13 cellular contexts compared by ENCODE assay signal in the genomic region with DNA sequence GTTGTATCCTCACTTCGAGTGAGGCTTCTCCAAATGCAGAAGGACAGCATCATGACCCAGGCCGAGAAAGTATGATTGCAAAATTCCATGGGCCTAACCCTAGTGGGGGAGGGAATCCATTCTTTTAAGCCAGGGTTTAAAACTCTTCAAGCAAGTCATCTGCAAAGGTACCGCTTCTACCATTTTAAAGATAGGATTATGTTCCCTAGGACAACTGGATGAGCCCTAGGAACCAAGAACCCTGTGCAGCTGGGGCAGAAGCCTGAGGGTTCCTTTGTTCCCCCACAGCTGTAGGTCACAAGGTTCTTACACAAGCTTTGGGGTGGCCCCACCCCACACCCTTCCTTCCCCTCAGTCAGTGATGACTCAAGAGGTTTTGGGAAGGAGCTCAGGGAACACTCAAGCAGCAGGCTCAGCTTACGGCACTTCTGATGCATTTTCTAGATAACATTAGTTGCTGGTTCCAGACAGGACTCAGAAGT. TPM values are rescaled to one million over a fixed set of nuclear protein-coding genes. Genes with fewer than 3 reads are reported as not detected.
A peak's percentile ranks its signal among the peaks of the same experiment; 100 is the strongest.
DNase-seq lines count a peak whose midpoint lies in the region; ATAC-seq and TF ChIP-seq lines count a peak whose summit lies in the region.
"Had no signal": no experiment of that assay in that cellular context is flagged by ENCODE, and none has a peak within 500 bp of the region (broad histone marks: within the 10 kb centered on the region; RNA-seq: fewer than 3 reads in every experiment).

No MANE protein-coding gene starts in this region.

- TF ChIP-seq CTCF in AG04450 (IDR thresholded peaks at IDR 0.05; ENCODE audit: low read depth, low read length): no peak

- H3K23ac ChIP-seq in mesenchymal stem cell (ENCODE audit: low read length in 2 of 2): no peak overlapping the region

- H3K27ac ChIP-seq in AG04450 (ENCODE audit: low read depth, low read length): peak overlapping the region; percentile 73
- no peak overlapping the region for H3K27ac ChIP-seq in mesenchymal stem cell (ENCODE audit: low read length, poor library complexity, severe bottlenecking)
- H3K27ac ChIP-seq: VCaP had no signal

- no peak overlapping the region for H2BK120ac ChIP-seq in mesenchymal stem cell (ENCODE audit: low read depth, low read length)

- DNase-seq in AG04450 (ENCODE audit: low read depth, low spot score): peak; percentile 61
- peak; percentile 43 for DNase-seq in MG63
- peak; percentile 70 for DNase-seq in mesenchymal stem cell
- DNase-seq in SHP77 (lab: John Stamatoyannopoulos, UW): no peak
- no peak for DNase-seq in DMS 273 treated with DMSO at 0.1 percent for 48 hours (lab: John Stamatoyannopoulos, UW)
- no peak for DNase-seq in HAP-1 (ENCODE audit: low spot score in 2 of 2)
- DNase-seq: CD4-positive, alpha-beta memory T cell; naive B cell; NCI-H1694 treated with DMSO at 0.1 percent for 48 hours had no signal

- no peak overlapping the region for H2BK15ac ChIP-seq in mesenchymal stem cell (ENCODE audit: low read depth, poor library complexity, severe bottlenecking)

- H3K4me3 Mint-ChIP-seq in dendritic cell treated with granulocyte-macrophage colony-stimulating factor and Interleukin-4, amounts not matched to agents 40 ng/mL and 50 ng/mL, for 4 days: peak overlapping the region; percentile 93
- H3K4me3 Mint-ChIP-seq: brain; CD4-positive, alpha-beta memory T cell had no signal

- peak overlapping the region in 1 of 2 experiments; percentile 8 for H2BK12ac ChIP-seq in mesenchymal stem cell (ENCODE audit: low read length in 2 of 2)

- H3K4me1 ChIP-seq in mesenchymal stem cell (ENCODE audit: control insufficient read depth, insufficient read depth, low read depth, low read length) (no peaks in the 10 kb centered on the region), HAP-1 (no peaks in the 10 kb centered on the region)

- H3K27me3 ChIP-seq in AG04450 (ENCODE audit: control insufficient read depth, insufficient read depth, low read length) (no peaks in the 10 kb centered on the region), MG63 (no peaks in the 10 kb centered on the region), mesenchymal stem cell (ENCODE audit: control insufficient read depth in 1 of 2, insufficient read depth in 1 of 2, low read length in 2 of 2) (no peaks in the 10 kb centered on the region), HAP-1 (ENCODE audit: low read depth) (no peaks in the 10 kb centered on the region)

- H3K36me3 ChIP-seq in MG63: no peaks in the 10 kb centered on the region
- H3K36me3 ChIP-seq in mesenchymal stem cell (ENCODE audit: control insufficient read depth in 1 of 2, insufficient read depth in 2 of 2, low read depth in 1 of 2, low read length in 2 of 2): no peaks in the 10 kb centered on the region
- H3K36me3 ChIP-seq in HAP-1 (replicated peaks): no peaks in the 10 kb centered on the region

- peak overlapping the region in 1 of 2 experiments; percentile 51 for H3K18ac ChIP-seq in mesenchymal stem cell (ENCODE audit: low read depth in 1 of 2, low read length in 2 of 2)

- WGBS in mesenchymal stem cell: 79% methylated on average over 4 of the region's 4 CpGs

- peaks cover 21% of the 10 kb centered on the region for H3K36me3 Mint-ChIP-seq in dendritic cell treated with granulocyte-macrophage colony-stimulating factor and Interleukin-4, amounts not matched to agents 40 ng/mL and 50 ng/mL, for 4 days (ENCODE audit: low read depth)
- H3K36me3 Mint-ChIP-seq: brain; CD4-positive, alpha-beta memory T cell; naive B cell had no signal

- peaks cover 65% of the 10 kb centered on the region for H3K4me1 Mint-ChIP-seq in dendritic cell treated with granulocyte-macrophage colony-stimulating factor and Interleukin-4, amounts not matched to agents 40 ng/mL and 50 ng/mL, for 4 days (ENCODE audit: low read depth)
- H3K4me1 Mint-ChIP-seq: brain had no signal

- POLR2A ChIA-PET in AG04450 (lab: Yijun Ruan, JAX): no interaction called here

- CTCF ChIA-PET in AG04450 (lab: Charles Lee): no interaction called here

- in situ Hi-C loops in HAP-1 (cut with MboI; ENCODE audit: low sequenced_read_pairs): no loop called here

- no peak overlapping the region for H2AK5ac ChIP-seq in mesenchymal stem cell (ENCODE audit: low read length, severe bottlenecking)

- no peaks in the 10 kb centered on the region for H3K79me1 ChIP-seq in mesenchymal stem cell (replicated peaks; ENCODE audit: low read length, poor library complexity, severe bottlenecking)

- no peaks in the 10 kb centered on the region for H3K27me3 Mint-ChIP-seq in dendritic cell treated with granulocyte-macrophage colony-stimulating factor and Interleukin-4, amounts not matched to agents 40 ng/mL and 50 ng/mL, for 4 days
- H3K27me3 Mint-ChIP-seq: brain; CD4-positive, alpha-beta memory T cell; naive B cell had no signal

- no peak for ATAC-seq in HG03159 (IDR thresholded peaks at IDR 0.05; ENCODE audit: unreplicated experiment)

- H3K9ac ChIP-seq in mesenchymal stem cell (ENCODE audit: low read length): peak overlapping the region; percentile 69

- no peak overlapping the region for H2BK5ac ChIP-seq in mesenchymal stem cell (ENCODE audit: low read depth, low read length, poor library complexity, severe bottlenecking)

- intact Hi-C loops in dendritic cell treated with granulocyte-macrophage colony-stimulating factor and Interleukin-4, amounts not matched to agents 40 ng/mL and 50 ng/mL, for 4 days (cut with micrococcal nuclease): loop anchor here (5.0 kb wide), 1 partner anchor 50 kb away; the partner anchor contains the start of gene EBPL

- H3K9me3 ChIP-seq in AG04450 (ENCODE audit: control insufficient read depth, insufficient read depth, low read length) (no peaks in the 10 kb centered on the region), MG63 (no peaks in the 10 kb centered on the region), mesenchymal stem cell (ENCODE audit: control insufficient read depth, low read length) (no peaks in the 10 kb centered on the region), HAP-1 (no peaks in the 10 kb centered on the region)

- H3K4me3 ChIP-seq in AG04450 (ENCODE audit: low read depth, low read length): no peak overlapping the region
- H3K4me3 ChIP-seq in MG63: no peak overlapping the region
- H3K4me3 ChIP-seq in mesenchymal stem cell (ENCODE audit: insufficient read depth in 1 of 2, low read depth in 1 of 2, low read length in 2 of 2): no peak overlapping the region
- H3K4me3 ChIP-seq in HAP-1: no peak overlapping the region

- no peak overlapping the region for H3K4me2 ChIP-seq in mesenchymal stem cell (ENCODE audit: low read length, poor library complexity, severe bottlenecking)

- H2AFZ ChIP-seq in mesenchymal stem cell (ENCODE audit: low read depth, low read length): no peak overlapping the region

- H3K14ac ChIP-seq in mesenchymal stem cell (ENCODE audit: low read length in 2 of 2): no peak overlapping the region

- H3K9me3 Mint-ChIP-seq in dendritic cell treated with granulocyte-macrophage colony-stimulating factor and Interleukin-4, amounts not matched to agents 40 ng/mL and 50 ng/mL, for 4 days: no peaks in the 10 kb centered on the region
- H3K9me3 Mint-ChIP-seq: brain; CD4-positive, alpha-beta memory T cell; naive B cell had no signal

- H4K8ac ChIP-seq in mesenchymal stem cell (ENCODE audit: low read length): peak overlapping the region; percentile 69

- no peak overlapping the region for H3K4ac ChIP-seq in mesenchymal stem cell (ENCODE audit: low read depth in 1 of 2, low read length in 2 of 2)

- H4K91ac ChIP-seq in mesenchymal stem cell (ENCODE audit: low read length): no peak overlapping the region

- peak overlapping the region; percentile 99 for H3K27ac Mint-ChIP-seq in dendritic cell treated with granulocyte-macrophage colony-stimulating factor and Interleukin-4, amounts not matched to agents 40 ng/mL and 50 ng/mL, for 4 days
- H3K27ac Mint-ChIP-seq: brain; CD4-positive, alpha-beta memory T cell had no signal

RNA-seq across cellular contexts. Expression of gene ARL11, which starts 13.5 kb away (rescaled TPM):
- not detected in 2 replicates for polyA plus RNA-seq in AG04450 (2011; rRNA removed)
- polyA minus RNA-seq in AG04450 (2011; rRNA and poly(A)+ RNA removed): not detected in 2 replicates
- not detected in 2 replicates for total RNA-seq in MG63 (2014; rRNA removed; shearing (Covaris generic); ENCODE audit: low replicate concordance)
- polyA plus RNA-seq in mesenchymal stem cell (2013, experiment 1 of 2): 0.01 TPM
- polyA plus RNA-seq in mesenchymal stem cell (2013, experiment 2 of 2): 0.01 TPM

RNA-seq across cellular contexts. Expression of gene EBPL, which starts 49.4 kb away (rescaled TPM):
- 113 and 131 TPM in 2 replicates for polyA plus RNA-seq in AG04450 (2011; rRNA removed)
- polyA minus RNA-seq in AG04450 (2011; rRNA and poly(A)+ RNA removed): 29.4 and 36.1 TPM in 2 replicates
- 231 and 270 TPM in 2 replicates for total RNA-seq in MG63 (2014; rRNA removed; shearing (Covaris generic); ENCODE audit: low replicate concordance)
- 64.8 TPM for polyA plus RNA-seq in mesenchymal stem cell (2013, experiment 1 of 2)
- 66.7 TPM for polyA plus RNA-seq in mesenchymal stem cell (2013, experiment 2 of 2)

RNA-seq across cellular contexts. Expression of gene RCBTB1, which starts 56.5 kb away (rescaled TPM):
- 22.5 and 28.5 TPM in 2 replicates for polyA plus RNA-seq in AG04450 (2011; rRNA removed)
- polyA minus RNA-seq in AG04450 (2011; rRNA and poly(A)+ RNA removed): 14.7 and 15.0 TPM in 2 replicates
- 3.6 and 4.3 TPM in 2 replicates for total RNA-seq in MG63 (2014; rRNA removed; shearing (Covaris generic); ENCODE audit: low replicate concordance)
- 13.2 TPM for polyA plus RNA-seq in mesenchymal stem cell (2013, experiment 1 of 2)
- polyA plus RNA-seq in mesenchymal stem cell (2013, experiment 2 of 2): 14.0 TPM

Comparison
In these comparisons a context has a peak if more than half of its experiments do, and no peak if none do; other contexts are left out.
1. DNase-seq: peak in AG04450 (single experiment), MG63 (single experiment) and mesenchymal stem cell (single experiment); none in SHP77 (0 of 2), DMS 273 treated with DMSO at 0.1 percent for 48 hours (single experiment) and HAP-1 (0 of 2).